ENCODE assay signal across 19 cellular contexts in the genomic region with DNA sequence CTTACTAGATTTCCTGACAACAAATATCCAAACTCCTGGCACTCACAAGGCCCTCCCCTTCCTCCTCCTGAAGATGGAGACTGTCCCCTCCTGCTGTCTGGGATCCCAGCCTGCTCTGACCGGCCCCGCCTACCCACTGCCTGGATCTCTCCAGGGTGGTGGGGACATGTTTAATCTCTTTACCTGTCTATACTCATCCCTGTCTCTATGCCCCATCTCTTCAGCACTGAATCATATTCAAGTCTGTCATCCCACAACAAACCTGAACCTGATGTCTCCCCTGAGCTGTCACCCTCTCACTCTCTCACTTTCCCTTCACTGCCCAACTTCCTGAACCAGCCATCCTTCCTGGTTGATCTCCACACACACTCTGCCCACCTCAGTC. TPM values are rescaled to one million over a fixed set of nuclear protein-coding genes. Genes with fewer than 3 reads are reported as not detected.
DNase-seq lines count a peak whose midpoint lies in the region; ATAC-seq and TF ChIP-seq lines count a peak whose summit lies in the region.
"Had no signal": no experiment of that assay in that cellular context is flagged by ENCODE, and none has a peak within 500 bp of the region (broad histone marks: within the 10 kb centered on the region; RNA-seq: fewer than 3 reads in every experiment).

No MANE protein-coding gene starts in this region.

- H3K27ac ChIP-seq in SK-N-SH (ENCODE audit: low read depth in 2 of 2, low read length in 1 of 2) (no peak overlapping the region; a peak in 1 of 4 replicates), foreskin keratinocyte (peak overlapping the region; percentile 38), vagina (peak overlapping the region; percentile 97)
- H3K27ac ChIP-seq: 22Rv1, HL-60 had no signal

- no peaks in the 10 kb centered on the region for H3K9me2 ChIP-seq in SK-N-SH

- no peaks in the 10 kb centered on the region for H3K27me3 ChIP-seq in SK-N-SH (ENCODE audit: insufficient read depth)
- H3K27me3 ChIP-seq in foreskin keratinocyte = no peaks in the 10 kb centered on the region
- H3K27me3 ChIP-seq in vagina = no peaks in the 10 kb centered on the region

- peaks cover 3% of the 10 kb centered on the region for H3K27me3 Mint-ChIP-seq in activated T-helper 17 cell treated with anti-CD3 and anti-CD28 coated beads, Interleukin-2, amount 50 U/mL, for 72 hours

- no peak for DNase-seq in SK-N-SH
- peak; percentile 56 to 73 for DNase-seq in foreskin keratinocyte
- DNase-seq in vagina (ENCODE audit: extremely low spot score in 2 of 2) = no peak
- no peak for DNase-seq in superior temporal gyrus (ENCODE audit: extremely low spot score)
- DNase-seq in NCI-H2196 treated with DMSO at 0.1 percent for 48 hours (lab: John Stamatoyannopoulos, UW; ENCODE audit: unreplicated experiment) = no peak
- DNase-seq in NCI-H345 (lab: John Stamatoyannopoulos, UW) = no peak
- DNase-seq: CD8-positive, alpha-beta memory T cell; DMS79; H9; NCI-H1417 treated with DMSO at 0.1 percent for 48 hours; NCI-H2029; NCI-H2171; NCI-H510A; NCI-H774 had no signal

- H3K9ac ChIP-seq in SK-N-SH = no peak overlapping the region

- no peaks in the 10 kb centered on the region for H3K79me2 ChIP-seq in SK-N-SH (ENCODE audit: insufficient read depth)

- no peak for TF ChIP-seq EP300 in SK-N-SH (IDR thresholded peaks at IDR 0.05; ENCODE audit: borderline replicate concordance in 1 of 2, low read depth in 1 of 2, low read length in 1 of 2)

- CTCF ChIA-PET in SK-N-SH (lab: Yijun Ruan, JAX) = interaction anchor here (1.7 kb wide), 1 partner anchor 321 kb away, joined by 6 read pairs; no protein-coding TSS in a partner anchor

- ATAC-seq in SK-N-SH treated with all-trans-retinoic acid at 6 μM for 48 hours = peak; percentile 29
- peak; percentile 37 for ATAC-seq in activated T-helper 17 cell treated with anti-CD3 and anti-CD28 coated beads, Interleukin-2, amount 50 U/mL, for 72 hours (replicated peaks)
- peak; percentile 70 for ATAC-seq in foreskin keratinocyte
- ATAC-seq: Right ventricle myocardium inferior had no signal

- H2AFZ ChIP-seq in SK-N-SH (ENCODE audit: low read depth) = no peak overlapping the region; the same call in 1 of the 2 replicates

- H4K20me1 ChIP-seq in SK-N-SH (ENCODE audit: insufficient read depth) = no peaks in the 10 kb centered on the region

- H3K36me3 ChIP-seq in SK-N-SH (replicated peaks in 1 of 2; ENCODE audit: control insufficient read depth in 1 of 2, insufficient read depth in 2 of 2, low read length in 1 of 2) (no peaks in the 10 kb centered on the region), vagina (no peaks in the 10 kb centered on the region)

- no peaks in the 10 kb centered on the region for H3K4me1 Mint-ChIP-seq in activated T-helper 17 cell treated with anti-CD3 and anti-CD28 coated beads, Interleukin-2, amount 50 U/mL, for 72 hours
- H3K4me1 Mint-ChIP-seq: CD8-positive, alpha-beta memory T cell had no signal

- TF ChIP-seq CTCF in SK-N-SH (IDR thresholded peaks at IDR 0.05) = no peak
- TF ChIP-seq CTCF in foreskin keratinocyte (conservative IDR thresholded peaks at IDR 0.05) = no peak
- TF ChIP-seq CTCF in vagina (IDR thresholded peaks at IDR 0.05) = no peak

- no peak overlapping the region for H3K27ac Mint-ChIP-seq in activated T-helper 17 cell treated with anti-CD3 and anti-CD28 coated beads, Interleukin-2, amount 50 U/mL, for 72 hours
- H3K27ac Mint-ChIP-seq: CD8-positive, alpha-beta memory T cell; H9 had no signal

- intact Hi-C loops in vagina (cut with DNase I) = no loop called here

- H3K9me3 ChIP-seq in SK-N-SH = no peaks in the 10 kb centered on the region
- no peaks in the 10 kb centered on the region for H3K9me3 ChIP-seq in vagina

- H3K36me3 Mint-ChIP-seq in activated T-helper 17 cell treated with anti-CD3 and anti-CD28 coated beads, Interleukin-2, amount 50 U/mL, for 72 hours (ENCODE audit: low read depth) = no peaks in the 10 kb centered on the region
- H3K36me3 Mint-ChIP-seq: CD8-positive, alpha-beta memory T cell had no signal

- no peak overlapping the region; the same call in 1 of the 2 replicates for H3K4me2 ChIP-seq in SK-N-SH

- no peaks in the 10 kb centered on the region for H3K9me3 Mint-ChIP-seq in activated T-helper 17 cell treated with anti-CD3 and anti-CD28 coated beads, Interleukin-2, amount 50 U/mL, for 72 hours
- H3K9me3 Mint-ChIP-seq: CD8-positive, alpha-beta memory T cell; H9 had no signal

- POLR2A ChIA-PET in SK-N-SH (lab: Yijun Ruan, JAX) = no interaction called here

- H3K4me1 ChIP-seq in SK-N-SH (ENCODE audit: control insufficient read depth in 1 of 2, insufficient read depth in 2 of 2, low read depth in 1 of 2, low read length in 1 of 2) (peaks cover 6 to 17% of the 10 kb centered on the region in 2 experiments; a peak in 2 of 4 replicates), foreskin keratinocyte (peaks cover 11% of the 10 kb centered on the region), vagina (peaks cover 57% of the 10 kb centered on the region)

- H3K4me3 ChIP-seq in SK-N-SH (ENCODE audit: low read depth in 2 of 2, low read length in 1 of 2) (no peak overlapping the region), vagina (no peak overlapping the region)

- no peak overlapping the region for H3K4me3 Mint-ChIP-seq in activated T-helper 17 cell treated with anti-CD3 and anti-CD28 coated beads, Interleukin-2, amount 50 U/mL, for 72 hours
- H3K4me3 Mint-ChIP-seq: CD8-positive, alpha-beta memory T cell; H9 had no signal

- no peak for TF ChIP-seq POLR2A in vagina (IDR thresholded peaks at IDR 0.05)

- no peak for TF ChIP-seq RAD21 in SK-N-SH (IDR thresholded peaks at IDR 0.05; ENCODE audit: low read length)

- no peaks in the 10 kb centered on the region for H3F3A ChIP-seq in SK-N-SH (replicated peaks; ENCODE audit: insufficient read depth)

- 87% methylated on average over 2 of the region's 2 CpGs for WGBS in SK-N-SH (ENCODE audit: low lambda C conversion rate)

TF ChIP-seq in SK-N-SH treated with all-trans-retinoic acid at 6 μM for 48 hours, 23 proteins besides CTCF, POLR2A, EP300 and RAD21:
- TF ChIP-seq ZNF565 (CRISPR knock-in tag; conservative IDR thresholded peaks at IDR 0.05; ENCODE audit: low read depth) (no peak), ZNF8 (CRISPR knock-in tag; IDR thresholded peaks at IDR 0.05) (no peak), TOX (CRISPR knock-in tag; IDR thresholded peaks at IDR 0.05; ENCODE audit: borderline replicate concordance) (no peak), GLIS3 (CRISPR knock-in tag; IDR thresholded peaks at IDR 0.05) (no peak), ZFP30 (CRISPR knock-in tag; IDR thresholded peaks at IDR 0.05) (no peak)
- TF ChIP-seq, protein P1, sequence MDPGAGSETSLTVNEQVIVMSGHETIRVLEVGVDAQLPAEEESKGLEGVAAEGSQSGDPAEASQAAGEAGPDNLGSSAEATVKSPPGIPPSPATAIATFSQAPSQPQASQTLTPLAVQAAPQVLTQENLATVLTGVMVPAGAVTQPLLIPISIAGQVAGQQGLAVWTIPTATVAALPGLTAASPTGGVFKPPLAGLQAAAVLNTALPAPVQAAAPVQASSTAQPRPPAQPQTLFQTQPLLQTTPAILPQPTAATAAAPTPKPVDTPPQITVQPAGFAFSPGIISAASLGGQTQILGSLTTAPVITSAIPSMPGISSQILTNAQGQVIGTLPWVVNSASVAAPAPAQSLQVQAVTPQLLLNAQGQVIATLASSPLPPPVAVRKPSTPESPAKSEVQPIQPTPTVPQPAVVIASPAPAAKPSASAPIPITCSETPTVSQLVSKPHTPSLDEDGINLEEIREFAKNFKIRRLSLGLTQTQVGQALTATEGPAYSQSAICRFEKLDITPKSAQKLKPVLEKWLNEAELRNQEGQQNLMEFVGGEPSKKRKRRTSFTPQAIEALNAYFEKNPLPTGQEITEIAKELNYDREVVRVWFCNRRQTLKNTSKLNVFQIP (CRISPR knock-in tag; IDR thresholded peaks at IDR 0.05; ENCODE audit: borderline replicate concordance, low read depth) = no peak

TF ChIP-seq in SK-N-SH, 30 proteins besides CTCF, POLR2A, EP300 and RAD21 (continues in another document):
- no peak for TF ChIP-seq EZH2phosphoT487 (IDR thresholded peaks at IDR 0.05; ENCODE audit: borderline replicate concordance, low read depth)
- no peak for TF ChIP-seq JUND (IDR thresholded peaks at IDR 0.05)
- no peak for TF ChIP-seq NRF1 (IDR thresholded peaks at IDR 0.05; ENCODE audit: low read depth, low read length)
- TF ChIP-seq, protein P2, sequence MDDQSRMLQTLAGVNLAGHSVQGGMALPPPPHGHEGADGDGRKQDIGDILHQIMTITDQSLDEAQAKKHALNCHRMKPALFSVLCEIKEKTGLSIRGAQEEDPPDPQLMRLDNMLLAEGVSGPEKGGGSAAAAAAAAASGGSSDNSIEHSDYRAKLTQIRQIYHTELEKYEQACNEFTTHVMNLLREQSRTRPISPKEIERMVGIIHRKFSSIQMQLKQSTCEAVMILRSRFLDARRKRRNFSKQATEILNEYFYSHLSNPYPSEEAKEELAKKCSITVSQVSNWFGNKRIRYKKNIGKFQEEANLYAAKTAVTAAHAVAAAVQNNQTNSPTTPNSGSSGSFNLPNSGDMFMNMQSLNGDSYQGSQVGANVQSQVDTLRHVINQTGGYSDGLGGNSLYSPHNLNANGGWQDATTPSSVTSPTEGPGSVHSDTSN (IDR thresholded peaks at IDR 0.05) = no peak
- no peak for TF ChIP-seq FOSL2 (IDR thresholded peaks at IDR 0.05; ENCODE audit: borderline replicate concordance, low read depth)
- TF ChIP-seq TCF12 (IDR thresholded peaks at IDR 0.05) = no peak
- TF ChIP-seq FOXJ3 (CRISPR knock-in tag; IDR thresholded peaks at IDR 0.05) = no peak
- no peak for TF ChIP-seq MXI1 (IDR thresholded peaks at IDR 0.05; ENCODE audit: low read depth, low read length)
- TF ChIP-seq RCOR1 (IDR thresholded peaks at IDR 0.05; ENCODE audit: low read length) = no peak
- TF ChIP-seq RFX5 (IDR thresholded peaks at IDR 0.05; ENCODE audit: low read length) = no peak

RNA-seq across cellular contexts. Expression of gene MATN1, which starts 22.1 kb away (rescaled TPM):
- polyA plus RNA-seq in SK-N-SH (2012; rRNA removed) (0.15 and 0.23 TPM in 2 replicates), foreskin keratinocyte (0.07 TPM in 1 of 2 replicates, not detected in the other)
- polyA plus RNA-seq in SK-N-SH (2012; cell fraction: cytosol; rRNA removed) = 0.05 and 0.09 TPM in 2 replicates
- 1.3 and 1.4 TPM in 2 replicates for polyA plus RNA-seq in SK-N-SH (2012; cell fraction: nucleus; rRNA removed)
- total RNA-seq in activated T-helper 17 cell treated with anti-CD3 and anti-CD28 coated beads, Interleukin-2, amount 50 U/mL, for 72 hours = under 1 TPM; 0.26 to 0.52 TPM
- total RNA-seq in foreskin keratinocyte (0.07 and 0.14 TPM in 2 replicates), vagina (0.49 TPM)
- total RNA-seq: H9, Right ventricle myocardium inferior had no signal
- polyA plus RNA-seq: CD8-positive, alpha-beta memory T cell had no signal

RNA-seq across cellular contexts. Expression of gene LAPTM5, which starts 56.3 kb away (rescaled TPM):
- polyA plus RNA-seq in SK-N-SH (2012; rRNA removed) (1.0 and 1.1 TPM in 2 replicates), foreskin keratinocyte (0.02 and 0.04 TPM in 2 replicates)
- 0.85 and 0.89 TPM in 2 replicates for polyA plus RNA-seq in SK-N-SH (2012; cell fraction: cytosol; rRNA removed)
- polyA plus RNA-seq in SK-N-SH (2012; cell fraction: nucleus; rRNA removed) = 0.30 and 0.38 TPM in 2 replicates
- total RNA-seq in activated T-helper 17 cell treated with anti-CD3 and anti-CD28 coated beads, Interleukin-2, amount 50 U/mL, for 72 hours = 100 to 1,000 TPM; 316 to 333 TPM
- total RNA-seq in foreskin keratinocyte (not detected in 2 replicates), vagina (39.8 TPM)

Comparison
In these comparisons a context has a peak if more than half of its experiments do, and no peak if none do; other contexts are left out.
1. DNase-seq: peak in foreskin keratinocyte (2 of 2); none in SK-N-SH (single experiment), vagina (0 of 2), superior temporal gyrus (single experiment), NCI-H2196 treated with DMSO at 0.1 percent for 48 hours (single experiment) and NCI-H345 (single experiment).
2. H3K27ac ChIP-seq: peak in foreskin keratinocyte (single experiment) and vagina (single experiment); none in SK-N-SH (0 of 2).
3. RNA of gene LAPTM5, which starts 56.3 kb away (total RNA-seq): 316 to 333 TPM in activated T-helper 17 cell treated with anti-CD3 and anti-CD28 coated beads, Interleukin-2, amount 50 U/mL, for 72 hours and 39.8 TPM in vagina (single experiment); not detected in foreskin keratinocyte; every median in the first group is over 10 times any median in the second.
4. Peak in every context shown above with its lines, with median percentiles within 50 percentile points of each other: ATAC-seq.